ENCODE assay signal across 7 cellular contexts in the genomic region with DNA sequence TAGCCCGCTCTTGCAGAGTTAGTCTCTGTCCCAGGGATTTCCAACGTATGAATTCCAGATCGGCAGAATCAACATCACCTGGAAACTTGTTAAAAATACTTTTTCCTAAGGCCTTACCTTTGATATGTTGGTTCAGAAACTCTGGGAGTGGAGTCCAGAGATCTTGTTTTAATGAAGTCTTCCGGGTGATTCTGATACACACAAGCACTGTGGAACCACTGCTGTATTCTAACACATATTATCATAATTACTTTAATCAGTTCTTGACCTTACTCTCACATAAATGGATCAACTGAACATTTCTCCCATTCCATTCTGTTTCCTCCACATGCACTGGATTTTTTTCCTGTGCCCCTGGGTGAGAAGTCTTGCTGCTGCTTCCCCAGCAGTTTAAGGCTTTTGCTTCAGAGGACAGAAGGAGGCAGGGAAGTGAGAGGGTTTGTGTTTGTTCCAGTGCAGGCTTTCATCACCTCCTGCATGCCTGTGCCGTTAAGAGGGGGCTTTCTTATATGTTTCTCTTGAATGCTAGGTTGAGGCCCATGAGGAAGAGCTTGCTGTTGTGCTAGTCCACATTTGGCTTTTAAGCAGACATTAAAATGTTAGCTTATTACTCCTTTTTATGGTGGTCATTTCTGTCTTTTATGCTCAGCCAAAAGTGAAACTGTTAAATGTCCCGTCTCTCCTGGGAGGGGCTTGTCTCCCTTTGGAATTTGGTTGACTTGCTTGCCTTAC. TPM values are rescaled to one million over a fixed set of nuclear protein-coding genes. Genes with fewer than 3 reads are reported as not detected.
DNase-seq lines count a peak whose midpoint lies in the region; ATAC-seq and TF ChIP-seq lines count a peak whose summit lies in the region.

No MANE protein-coding gene starts in this region.

- ATAC-seq in left colon (peak; percentile 79), GM18511 (IDR thresholded peaks at IDR 0.05; ENCODE audit: unreplicated experiment) (no peak)

- peak overlapping the region; percentile 90 for H3K4me3 Mint-ChIP-seq in HFFc6

- H3K36me3 Mint-ChIP-seq in HFFc6 (ENCODE audit: low read depth) = no peaks in the 10 kb centered on the region

- H3K27ac ChIP-seq in brain microvascular endothelial cell = no peak overlapping the region
- H3K27ac ChIP-seq in stomach = peak overlapping the region in 4 of 5 donors; percentile 38 to 67 (median 50)

- no peaks in the 10 kb centered on the region for H3K9me3 ChIP-seq in stomach

- DNase-seq in HFFc6 = peak; percentile 16
- DNase-seq in brain microvascular endothelial cell = peak; percentile 26
- DNase-seq in left colon = no peak
- no peak for DNase-seq in stomach
- no peak for DNase-seq in hippocampal formation (lab: John Stamatoyannopoulos, UW)
- DNase-seq in NCI-H1436 treated with DMSO at 0.1 percent for 48 hours (lab: John Stamatoyannopoulos, UW) = no peak

- H3K9me3 Mint-ChIP-seq in HFFc6 = no peaks in the 10 kb centered on the region

- intact Hi-C loops in left colon (cut with DNase I, micrococcal nuclease) (no loop called here), stomach (cut with DNase I; ENCODE audit: low total_unique reads) (no loop called here)

- no peak for TF ChIP-seq POLR2A in stomach (IDR thresholded peaks at IDR 0.05)

- no peaks in the 10 kb centered on the region; the same call in 1 of the 2 replicates for H3K27me3 Mint-ChIP-seq in HFFc6 (ENCODE audit: insufficient read depth)

- peak overlapping the region; percentile 38 for H3K4me3 ChIP-seq in brain microvascular endothelial cell (ENCODE audit: low read depth, low read length)
- H3K4me3 ChIP-seq in stomach = peak overlapping the region; percentile 29 to 41 (median 32)

- H3K27me3 ChIP-seq in brain microvascular endothelial cell (replicated peaks) (no peaks in the 10 kb centered on the region), stomach (no peaks in the 10 kb centered on the region)

- 28 to 36% (median 36%) methylated on average over 6 of the region's 6 CpGs for WGBS in stomach, 5 donors

- TF ChIP-seq CTCF in HFFc6 (IDR thresholded peaks at IDR 0.05) (no peak), brain microvascular endothelial cell (IDR thresholded peaks at IDR 0.05; ENCODE audit: low read depth, low read length, missing control alignments) (no peak), stomach (IDR thresholded peaks at IDR 0.05) (no peak)

- peaks cover 50% of the 10 kb centered on the region for H3K4me1 Mint-ChIP-seq in HFFc6 (ENCODE audit: low read depth)

- in situ Hi-C loops in brain microvascular endothelial cell (cut with HindIII; ENCODE audit: low pct_ligation_motif_present, low sequenced_read_pairs) = no loop called here

- no peak for TF ChIP-seq EP300 in stomach (IDR thresholded peaks at IDR 0.05)

- peaks cover 13 to 69% (median 43%) of the 10 kb centered on the region in 4 donors for H3K4me1 ChIP-seq in stomach

- H3K36me3 ChIP-seq in brain microvascular endothelial cell (replicated peaks) = no peaks in the 10 kb centered on the region
- no peaks in the 10 kb centered on the region for H3K36me3 ChIP-seq in stomach

- H3K27ac Mint-ChIP-seq in HFFc6 = peak overlapping the region; percentile 83

RNA-seq across cellular contexts. Expression of a gene that starts 32.4 kb away (rescaled TPM):
- total RNA-seq in HFFc6 (2021; fragmentation: NEBNext Ultra II Directional; extraction: Animal tissue kit (Norgen Biotek cat#: 25700)) = 10 to 100 TPM; 36.1 to 46.9 (median 43.0) TPM
- total RNA-seq in left colon (10 to 100 TPM; 39.4 to 51.2 TPM), stomach (10 to 100 TPM in 4 of 5 donors, 1 to 10 TPM in 1; 7.0 to 87.9 (median 46.3) TPM)
- 10 to 100 TPM in 2 of 3 donors, 1 to 10 TPM in 1; 8.7 to 20.9 (median 10.1) TPM for polyA plus RNA-seq in stomach

Comparison
In these comparisons a context has a peak if more than half of its experiments do, and no peak if none do; other contexts are left out.
1. DNase-seq: peak in HFFc6 (single experiment) and brain microvascular endothelial cell (single experiment); none in left colon (0 of 2), stomach (single experiment), hippocampal formation (0 of 2) and NCI-H1436 treated with DMSO at 0.1 percent for 48 hours (single experiment).